1 cellular context compared by ENCODE assay signal in genomic region chr19:55228403-55229031, GRCh38.
A peak's percentile ranks its signal among the peaks of the same experiment; 100 is the strongest.
TF ChIP-seq lines count a peak whose summit lies in the region.

TMEM86B (minus strand) TSS chr19:55228763; CDS start chr19:55228741, 22 bp downstream.

TF ChIP-seq in HepG2, 621 proteins besides CTCF, POLR2A, EP300 and RAD21 (continued from another document and continues in another):
- TF ChIP-seq ZNF317 (CRISPR knock-in tag; IDR thresholded peaks at IDR 0.05) (0 out of 2 replicates have a peak, but pooled peaks have one; percentile 43), ZNF496 (CRISPR knock-in tag; IDR thresholded peaks at IDR 0.05; ENCODE audit: insufficient replicate concordance) (no peak), KLF16 (CRISPR knock-in tag; IDR thresholded peaks at IDR 0.05) (peak in 1 of 2 experiments; percentile 35; a peak in 1 of 4 replicates), ZMYM4 (CRISPR knock-in tag; IDR thresholded peaks at IDR 0.05) (peak; percentile 76; the same call in 1 of the 2 replicates), NFKBIZ (CRISPR knock-in tag; IDR thresholded peaks at IDR 0.05) (no peak), RARA (CRISPR knock-in tag; IDR thresholded peaks at IDR 0.05) (peak; percentile 49), ZKSCAN8 (CRISPR knock-in tag; IDR thresholded peaks at IDR 0.05; ENCODE audit: borderline replicate concordance) (no peak), ZNF770 (CRISPR knock-in tag; IDR thresholded peaks at IDR 0.05) (no peak; the same call in 1 of the 2 replicates), ZNF878 (CRISPR knock-in tag; IDR thresholded peaks at IDR 0.05) (no peak), NCOA1 (CRISPR knock-in tag; IDR thresholded peaks at IDR 0.05) (peak; percentile 63; the same call in 1 of the 2 replicates), PLRG1 (conservative IDR thresholded peaks at IDR 0.05) (no peak), RNF219 (CRISPR knock-in tag; IDR thresholded peaks at IDR 0.05) (no peak), ZNF776 (CRISPR knock-in tag; IDR thresholded peaks at IDR 0.05) (0 out of 2 replicates have a peak, but pooled peaks have one; percentile 49), MZF1 (CRISPR knock-in tag; IDR thresholded peaks at IDR 0.05; ENCODE audit: borderline replicate concordance) (no peak), IRX3 (CRISPR knock-in tag; IDR thresholded peaks at IDR 0.05; ENCODE audit: borderline replicate concordance, low read depth) (no peak), GATA4 (IDR thresholded peaks at IDR 0.05; ENCODE audit: borderline replicate concordance, low read depth) (peak; percentile 70; the same call in 1 of the 2 replicates), ZNF280D (CRISPR knock-in tag; IDR thresholded peaks at IDR 0.05) (no peak), ZNF326 (CRISPR knock-in tag; IDR thresholded peaks at IDR 0.05; ENCODE audit: borderline replicate concordance) (no peak), BCL3 (CRISPR knock-in tag; IDR thresholded peaks at IDR 0.05) (no peak), DRAP1 (CRISPR knock-in tag; IDR thresholded peaks at IDR 0.05) (peak; percentile 61), ARNTL (CRISPR knock-in tag; IDR thresholded peaks at IDR 0.05) (peak; percentile 46; the same call in 1 of the 2 replicates), PRPF4 (IDR thresholded peaks at IDR 0.05; ENCODE audit: low read depth, low read length, poor library complexity, severe bottlenecking) (no peak)
- TF ChIP-seq, protein P1, sequence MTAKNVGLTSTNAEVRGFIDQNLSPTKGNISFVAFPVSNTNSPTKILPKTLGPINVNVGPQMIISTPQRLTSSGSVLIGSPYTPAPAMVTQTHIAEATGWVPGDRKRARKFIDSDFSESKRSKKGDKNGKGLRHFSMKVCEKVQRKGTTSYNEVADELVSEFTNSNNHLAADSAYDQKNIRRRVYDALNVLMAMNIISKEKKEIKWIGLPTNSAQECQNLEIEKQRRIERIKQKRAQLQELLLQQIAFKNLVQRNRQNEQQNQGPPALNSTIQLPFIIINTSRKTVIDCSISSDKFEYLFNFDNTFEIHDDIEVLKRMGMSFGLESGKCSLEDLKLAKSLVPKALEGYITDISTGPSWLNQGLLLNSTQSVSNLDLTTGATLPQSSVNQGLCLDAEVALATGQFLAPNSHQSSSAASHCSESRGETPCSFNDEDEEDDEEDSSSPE (CRISPR knock-in tag; IDR thresholded peaks at IDR 0.05): peak; percentile 17; the same call in 1 of the 2 replicates
- TF ChIP-seq, protein P2, sequence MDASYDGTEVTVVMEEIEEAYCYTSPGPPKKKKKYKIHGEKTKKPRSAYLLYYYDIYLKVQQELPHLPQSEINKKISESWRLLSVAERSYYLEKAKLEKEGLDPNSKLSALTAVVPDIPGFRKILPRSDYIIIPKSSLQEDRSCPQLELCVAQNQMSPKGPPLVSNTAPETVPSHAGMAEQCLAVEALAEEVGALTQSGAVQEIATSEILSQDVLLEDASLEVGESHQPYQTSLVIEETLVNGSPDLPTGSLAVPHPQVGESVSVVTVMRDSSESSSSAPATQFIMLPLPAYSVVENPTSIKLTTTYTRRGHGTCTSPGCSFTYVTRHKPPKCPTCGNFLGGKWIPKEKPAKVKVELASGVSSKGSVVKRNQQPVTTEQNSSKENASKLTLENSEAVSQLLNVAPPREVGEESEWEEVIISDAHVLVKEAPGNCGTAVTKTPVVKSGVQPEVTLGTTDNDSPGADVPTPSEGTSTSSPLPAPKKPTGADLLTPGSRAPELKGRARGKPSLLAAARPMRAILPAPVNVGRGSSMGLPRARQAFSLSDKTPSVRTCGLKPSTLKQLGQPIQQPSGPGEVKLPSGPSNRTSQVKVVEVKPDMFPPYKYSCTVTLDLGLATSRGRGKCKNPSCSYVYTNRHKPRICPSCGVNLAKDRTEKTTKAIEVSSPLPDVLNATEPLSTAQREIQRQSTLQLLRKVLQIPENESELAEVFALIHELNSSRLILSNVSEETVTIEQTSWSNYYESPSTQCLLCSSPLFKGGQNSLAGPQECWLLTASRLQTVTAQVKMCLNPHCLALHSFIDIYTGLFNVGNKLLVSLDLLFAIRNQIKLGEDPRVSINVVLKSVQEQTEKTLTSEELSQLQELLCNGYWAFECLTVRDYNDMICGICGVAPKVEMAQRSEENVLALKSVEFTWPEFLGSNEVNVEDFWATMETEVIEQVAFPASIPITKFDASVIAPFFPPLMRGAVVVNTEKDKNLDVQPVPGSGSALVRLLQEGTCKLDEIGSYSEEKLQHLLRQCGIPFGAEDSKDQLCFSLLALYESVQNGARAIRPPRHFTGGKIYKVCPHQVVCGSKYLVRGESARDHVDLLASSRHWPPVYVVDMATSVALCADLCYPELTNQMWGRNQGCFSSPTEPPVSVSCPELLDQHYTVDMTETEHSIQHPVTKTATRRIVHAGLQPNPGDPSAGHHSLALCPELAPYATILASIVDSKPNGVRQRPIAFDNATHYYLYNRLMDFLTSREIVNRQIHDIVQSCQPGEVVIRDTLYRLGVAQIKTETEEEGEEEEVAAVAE (CRISPR knock-in tag; IDR thresholded peaks at IDR 0.05; ENCODE audit: borderline replicate concordance): no peak
- TF ChIP-seq, protein P3, sequence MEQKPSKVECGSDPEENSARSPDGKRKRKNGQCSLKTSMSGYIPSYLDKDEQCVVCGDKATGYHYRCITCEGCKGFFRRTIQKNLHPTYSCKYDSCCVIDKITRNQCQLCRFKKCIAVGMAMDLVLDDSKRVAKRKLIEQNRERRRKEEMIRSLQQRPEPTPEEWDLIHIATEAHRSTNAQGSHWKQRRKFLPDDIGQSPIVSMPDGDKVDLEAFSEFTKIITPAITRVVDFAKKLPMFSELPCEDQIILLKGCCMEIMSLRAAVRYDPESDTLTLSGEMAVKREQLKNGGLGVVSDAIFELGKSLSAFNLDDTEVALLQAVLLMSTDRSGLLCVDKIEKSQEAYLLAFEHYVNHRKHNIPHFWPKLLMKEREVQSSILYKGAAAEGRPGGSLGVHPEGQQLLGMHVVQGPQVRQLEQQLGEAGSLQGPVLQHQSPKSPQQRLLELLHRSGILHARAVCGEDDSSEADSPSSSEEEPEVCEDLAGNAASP (CRISPR knock-in tag; IDR thresholded peaks at IDR 0.05; ENCODE audit: borderline replicate concordance): peak; percentile 20; the same call in 1 of the 2 replicates
- TF ChIP-seq, protein P4, sequence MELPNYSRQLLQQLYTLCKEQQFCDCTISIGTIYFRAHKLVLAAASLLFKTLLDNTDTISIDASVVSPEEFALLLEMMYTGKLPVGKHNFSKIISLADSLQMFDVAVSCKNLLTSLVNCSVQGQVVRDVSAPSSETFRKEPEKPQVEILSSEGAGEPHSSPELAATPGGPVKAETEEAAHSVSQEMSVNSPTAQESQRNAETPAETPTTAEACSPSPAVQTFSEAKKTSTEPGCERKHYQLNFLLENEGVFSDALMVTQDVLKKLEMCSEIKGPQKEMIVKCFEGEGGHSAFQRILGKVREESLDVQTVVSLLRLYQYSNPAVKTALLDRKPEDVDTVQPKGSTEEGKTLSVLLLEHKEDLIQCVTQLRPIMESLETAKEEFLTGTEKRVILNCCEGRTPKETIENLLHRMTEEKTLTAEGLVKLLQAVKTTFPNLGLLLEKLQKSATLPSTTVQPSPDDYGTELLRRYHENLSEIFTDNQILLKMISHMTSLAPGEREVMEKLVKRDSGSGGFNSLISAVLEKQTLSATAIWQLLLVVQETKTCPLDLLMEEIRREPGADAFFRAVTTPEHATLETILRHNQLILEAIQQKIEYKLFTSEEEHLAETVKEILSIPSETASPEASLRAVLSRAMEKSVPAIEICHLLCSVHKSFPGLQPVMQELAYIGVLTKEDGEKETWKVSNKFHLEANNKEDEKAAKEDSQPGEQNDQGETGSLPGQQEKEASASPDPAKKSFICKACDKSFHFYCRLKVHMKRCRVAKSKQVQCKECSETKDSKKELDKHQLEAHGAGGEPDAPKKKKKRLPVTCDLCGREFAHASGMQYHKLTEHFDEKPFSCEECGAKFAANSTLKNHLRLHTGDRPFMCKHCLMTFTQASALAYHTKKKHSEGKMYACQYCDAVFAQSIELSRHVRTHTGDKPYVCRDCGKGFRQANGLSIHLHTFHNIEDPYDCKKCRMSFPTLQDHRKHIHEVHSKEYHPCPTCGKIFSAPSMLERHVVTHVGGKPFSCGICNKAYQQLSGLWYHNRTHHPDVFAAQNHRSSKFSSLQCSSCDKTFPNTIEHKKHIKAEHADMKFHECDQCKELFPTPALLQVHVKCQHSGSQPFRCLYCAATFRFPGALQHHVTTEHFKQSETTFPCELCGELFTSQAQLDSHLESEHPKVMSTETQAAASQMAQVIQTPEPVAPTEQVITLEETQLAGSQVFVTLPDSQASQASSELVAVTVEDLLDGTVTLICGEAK (IDR thresholded peaks at IDR 0.05): no peak
- TF ChIP-seq, protein P4 (CRISPR knock-in tag; IDR thresholded peaks at IDR 0.05): no peak
